ENCODE assay signal across 38 cellular contexts in the genomic region with DNA sequence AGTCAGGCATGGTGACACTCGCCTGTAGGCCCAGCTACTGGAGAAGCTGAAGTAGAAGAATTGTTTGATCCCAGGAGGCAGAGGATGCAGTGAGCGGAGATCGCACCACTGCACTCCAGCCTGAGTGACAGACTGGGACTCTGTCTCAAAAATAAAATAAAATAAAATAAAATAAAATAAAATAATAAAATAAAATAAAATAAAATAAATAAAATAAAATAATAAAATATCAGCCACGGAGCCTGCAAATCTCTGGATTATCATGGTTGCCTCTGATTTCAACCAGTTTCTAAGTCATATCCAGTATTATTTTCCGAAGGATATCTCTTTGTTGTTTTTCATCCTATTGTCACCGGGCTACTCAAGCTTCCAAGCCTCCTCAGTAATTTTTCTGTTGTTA.
"Had no signal": no experiment of that assay in that cellular context is flagged by ENCODE, and none has a peak within 500 bp of the region (broad histone marks: within the 10 kb centered on the region; RNA-seq: fewer than 3 reads in every experiment).

No MANE protein-coding gene starts in this region.

- H3K4me3 Mint-ChIP-seq: activated naive CD4-positive, alpha-beta T cell treated with anti-CD3 and anti-CD28 coated beads for 36 hours; activated naive CD4-positive, alpha-beta T cell treated with anti-CD3 and anti-CD28 coated beads, Interleukin-2, amount 10 ng/mL, durations not matched to agents 7 days and 5 days; activated naive CD4-positive, alpha-beta T cell treated with anti-CD3 and anti-CD28 coated beads, Interleukin-2, amount 50 U/mL, for 24 hours; activated naive CD8-positive, alpha-beta T cell; activated naive CD8-positive, alpha-beta T cell treated with anti-CD3 and anti-CD28 coated beads for 36 hours; activated naive CD8-positive, alpha-beta T cell treated with anti-CD3 and anti-CD28 coated beads, Interleukin-2, amount 10 ng/mL, durations not matched to agents 7 days and 5 days; activated naive CD8-positive, alpha-beta T cell treated with anti-CD3 and anti-CD28 coated beads, Interleukin-2, amount 50 U/mL, for 24 hours; activated T-cell treated with anti-CD3 and anti-CD28 coated beads, Interleukin-2, amount 50 U/mL, for 24 hours; activated T-cell treated with anti-CD3 and anti-CD28 coated beads, Interleukin-2, amount 50 U/mL, for 4 hours; activated T-cell treated with anti-CD3 and anti-CD28 coated beads, Interleukin-2, amount 50 U/mL, for 72 hours; activated T-helper 1 cell treated with anti-CD3 and anti-CD28 coated beads, Interleukin-12 subunit alpha, Interleukin-12 subunit beta, Interleukin-2, Interleukin-4 antibody, amounts not matched to agents 30 ng/mL and 10 ng/mL and 1 ng/mL, durations not matched to agents 14 hours and 24 hours and 36 hours; activated T-helper 17 cell treated with anti-CD3 and anti-CD28 coated beads, Interleukin-2, amount 50 U/mL, for 72 hours; brain; central memory CD8-positive, alpha-beta T cell had no signal

- H3K27me3 Mint-ChIP-seq: activated naive CD4-positive, alpha-beta T cell treated with anti-CD3 and anti-CD28 coated beads, Interleukin-2, amount 10 ng/mL, durations not matched to agents 7 days and 5 days; activated naive CD8-positive, alpha-beta T cell treated with anti-CD3 and anti-CD28 coated beads, Interleukin-2, amount 10 ng/mL, durations not matched to agents 7 days and 5 days; activated naive CD8-positive, alpha-beta T cell treated with anti-CD3 and anti-CD28 coated beads, Interleukin-2, amount 50 U/mL, for 24 hours; activated T-cell treated with anti-CD3 and anti-CD28 coated beads, Interleukin-2, amount 50 U/mL, for 24 hours; central memory CD8-positive, alpha-beta T cell had no signal

- H3K36me3 Mint-ChIP-seq: activated naive CD4-positive, alpha-beta T cell treated with anti-CD3 and anti-CD28 coated beads, Interleukin-2, amount 10 ng/mL, durations not matched to agents 7 days and 5 days; activated naive CD4-positive, alpha-beta T cell treated with anti-CD3 and anti-CD28 coated beads, Interleukin-2, amount 50 U/mL, for 24 hours; activated naive CD4-positive, alpha-beta T cell treated with anti-CD3 and anti-CD28 coated beads, Interleukin-2, amount 50 U/mL, for 72 hours; activated naive CD8-positive, alpha-beta T cell; activated naive CD8-positive, alpha-beta T cell treated with anti-CD3 and anti-CD28 coated beads for 36 hours; activated naive CD8-positive, alpha-beta T cell treated with anti-CD3 and anti-CD28 coated beads, Interleukin-2, amount 10 ng/mL, durations not matched to agents 7 days and 5 days; brain had no signal

- H3K27ac ChIP-seq: adrenal gland, ascending aorta, body of pancreas, brain microvascular endothelial cell, breast epithelium, cardiac muscle cell had no signal

- H3K4me3 ChIP-seq: adrenal gland, ascending aorta, body of pancreas, breast epithelium, cardiac muscle cell had no signal

- H3K4me1 ChIP-seq: adrenal gland, ascending aorta, breast epithelium had no signal

- ATAC-seq: activated naive CD4-positive, alpha-beta T cell treated with anti-CD3 and anti-CD28 coated beads, Interleukin-2, amount 50 U/mL, for 72 hours; activated naive CD8-positive, alpha-beta T cell treated with anti-CD3 and anti-CD28 coated beads, Interleukin-2, amount 50 U/mL, for 24 hours; activated T-cell treated with anti-CD3 and anti-CD28 coated beads, Interleukin-2, amount 50 U/mL, for 4 hours; activated T-cell treated with anti-CD3 and anti-CD28 coated beads, Interleukin-2, amount 50 U/mL, for 72 hours; activated T-helper 17 cell treated with anti-CD3 and anti-CD28 coated beads, Interleukin-2, amount 50 U/mL, for 72 hours; body of pancreas had no signal

- H3K9me3 ChIP-seq: adrenal gland, ascending aorta, body of pancreas, breast epithelium had no signal

- H3K36me3 ChIP-seq: adrenal gland, ascending aorta, brain microvascular endothelial cell, breast epithelium, cardiac muscle cell had no signal

- H3K27ac Mint-ChIP-seq: activated naive CD4-positive, alpha-beta T cell treated with anti-CD3 and anti-CD28 coated beads for 36 hours; activated naive CD4-positive, alpha-beta T cell treated with anti-CD3 and anti-CD28 coated beads, Interleukin-2, amount 10 ng/mL, durations not matched to agents 7 days and 5 days; activated naive CD4-positive, alpha-beta T cell treated with anti-CD3 and anti-CD28 coated beads, Interleukin-2, amount 50 U/mL, for 24 hours; activated naive CD4-positive, alpha-beta T cell treated with anti-CD3 and anti-CD28 coated beads, Interleukin-2, amount 50 U/mL, for 72 hours; activated naive CD8-positive, alpha-beta T cell; activated naive CD8-positive, alpha-beta T cell treated with anti-CD3 and anti-CD28 coated beads for 36 hours; activated naive CD8-positive, alpha-beta T cell treated with anti-CD3 and anti-CD28 coated beads, Interleukin-2, amount 10 ng/mL, durations not matched to agents 7 days and 5 days; activated naive CD8-positive, alpha-beta T cell treated with anti-CD3 and anti-CD28 coated beads, Interleukin-2, amount 50 U/mL, for 24 hours; activated T-cell treated with anti-CD3 and anti-CD28 coated beads, Interleukin-2, amount 50 U/mL, for 24 hours; activated T-cell treated with anti-CD3 and anti-CD28 coated beads, Interleukin-2, amount 50 U/mL, for 72 hours; activated T-helper 1 cell treated with anti-CD3 and anti-CD28 coated beads, Interleukin-12 subunit alpha, Interleukin-12 subunit beta, Interleukin-2, Interleukin-4 antibody, amounts not matched to agents 30 ng/mL and 10 ng/mL and 1 ng/mL, durations not matched to agents 14 hours and 24 hours and 36 hours; activated T-helper 17 cell treated with anti-CD3 and anti-CD28 coated beads, Interleukin-2, amount 50 U/mL, for 72 hours; activated T-helper 2 cell treated with anti-CD3 and anti-CD28 coated beads, Interferon-gamma antibody, Interleukin-2, Interleukin-4, amounts not matched to agents 10 μg/mL and 5 μg/mL and 100 μg/mL, durations not matched to agents 14 hours and 24 hours and 36 hours; brain had no signal

- DNase-seq: activated effector memory CD4-positive, alpha-beta T cell treated with anti-CD3 and anti-CD28 coated beads, Interleukin-2, amount 50 U/mL, for 16 hours; activated effector memory CD4-positive, alpha-beta T cell treated with Interleukin-2 at 50 U/mL for 16 hours; activated gamma-delta T cell; activated gamma-delta T cell treated with Interleukin-2 at 50 U/mL for 16 hours; activated naive CD4-positive, alpha-beta T cell; activated naive CD4-positive, alpha-beta T cell treated with anti-CD3 and anti-CD28 coated beads for 36 hours; activated naive CD4-positive, alpha-beta T cell treated with anti-CD3 and anti-CD28 coated beads, Interleukin-2, amount 10 ng/mL, durations not matched to agents 7 days and 5 days; activated naive CD4-positive, alpha-beta T cell treated with anti-CD3 and anti-CD28 coated beads, Interleukin-2, amount 50 U/mL, for 16 hours; activated naive CD4-positive, alpha-beta T cell treated with Interleukin-2 at 50 U/mL for 16 hours; activated naive CD8-positive, alpha-beta T cell treated with anti-CD3 and anti-CD28 coated beads for 36 hours; activated naive CD8-positive, alpha-beta T cell treated with anti-CD3 and anti-CD28 coated beads, Interleukin-2, amount 10 ng/mL, durations not matched to agents 7 days and 5 days; activated naive CD8-positive, alpha-beta T cell treated with anti-CD3 and anti-CD28 coated beads, Interleukin-2, amount 50 U/mL, for 24 hours; activated T-cell treated with anti-CD3 and anti-CD28 coated beads, Interleukin-2, amount 50 U/mL, for 1 hour; activated T-cell treated with anti-CD3 and anti-CD28 coated beads, Interleukin-2, amount 50 U/mL, for 24 hours; activated T-cell treated with anti-CD3 and anti-CD28 coated beads, Interleukin-2, amount 50 U/mL, for 4 hours; activated T-cell treated with anti-CD3 and anti-CD28 coated beads, Interleukin-2, amount 50 U/mL, for 48 hours; activated T-cell treated with anti-CD3 and anti-CD28 coated beads, Interleukin-2, amount 50 U/mL, for 72 hours; adrenal gland; amniotic stem cell; amygdala; anterior cingulate cortex; aorta; body of pancreas; brain microvascular endothelial cell; caudate nucleus; central memory CD4-positive, alpha-beta T cell; cerebellar nuclear complex had no signal

- H3K27me3 ChIP-seq: ascending aorta, body of pancreas, brain microvascular endothelial cell, breast epithelium had no signal

- H3K4me1 Mint-ChIP-seq: activated naive CD4-positive, alpha-beta T cell treated with anti-CD3 and anti-CD28 coated beads, Interleukin-2, amount 10 ng/mL, durations not matched to agents 7 days and 5 days; activated naive CD4-positive, alpha-beta T cell treated with anti-CD3 and anti-CD28 coated beads, Interleukin-2, amount 50 U/mL, for 24 hours; activated naive CD8-positive, alpha-beta T cell treated with anti-CD3 and anti-CD28 coated beads for 36 hours; activated naive CD8-positive, alpha-beta T cell treated with anti-CD3 and anti-CD28 coated beads, Interleukin-2, amount 10 ng/mL, durations not matched to agents 7 days and 5 days; activated naive CD8-positive, alpha-beta T cell treated with anti-CD3 and anti-CD28 coated beads, Interleukin-2, amount 50 U/mL, for 24 hours; activated T-helper 17 cell treated with anti-CD3 and anti-CD28 coated beads, Interleukin-2, amount 50 U/mL, for 72 hours; central memory CD8-positive, alpha-beta T cell had no signal

- H3K9me3 Mint-ChIP-seq: activated naive CD4-positive, alpha-beta T cell treated with anti-CD3 and anti-CD28 coated beads for 36 hours; activated naive CD4-positive, alpha-beta T cell treated with anti-CD3 and anti-CD28 coated beads, Interleukin-2, amount 10 ng/mL, durations not matched to agents 7 days and 5 days; activated naive CD4-positive, alpha-beta T cell treated with anti-CD3 and anti-CD28 coated beads, Interleukin-2, amount 50 U/mL, for 24 hours; activated naive CD4-positive, alpha-beta T cell treated with anti-CD3 and anti-CD28 coated beads, Interleukin-2, amount 50 U/mL, for 72 hours; activated naive CD8-positive, alpha-beta T cell treated with anti-CD3 and anti-CD28 coated beads for 36 hours; activated naive CD8-positive, alpha-beta T cell treated with anti-CD3 and anti-CD28 coated beads, Interleukin-2, amount 10 ng/mL, durations not matched to agents 7 days and 5 days; activated naive CD8-positive, alpha-beta T cell treated with anti-CD3 and anti-CD28 coated beads, Interleukin-2, amount 50 U/mL, for 24 hours; activated T-cell treated with anti-CD3 and anti-CD28 coated beads, Interleukin-2, amount 50 U/mL, for 24 hours; activated T-cell treated with anti-CD3 and anti-CD28 coated beads, Interleukin-2, amount 50 U/mL, for 4 hours; activated T-cell treated with anti-CD3 and anti-CD28 coated beads, Interleukin-2, amount 50 U/mL, for 72 hours; activated T-helper 1 cell treated with anti-CD3 and anti-CD28 coated beads, Interleukin-12 subunit alpha, Interleukin-12 subunit beta, Interleukin-2, Interleukin-4 antibody, amounts not matched to agents 30 ng/mL and 10 ng/mL and 1 ng/mL, durations not matched to agents 14 hours and 24 hours and 36 hours; activated T-helper 17 cell treated with anti-CD3 and anti-CD28 coated beads, Interleukin-2, amount 50 U/mL, for 72 hours; activated T-helper 2 cell treated with anti-CD3 and anti-CD28 coated beads, Interferon-gamma antibody, Interleukin-2, Interleukin-4, amounts not matched to agents 10 μg/mL and 5 μg/mL and 100 μg/mL, durations not matched to agents 14 hours and 24 hours and 36 hours; central memory CD8-positive, alpha-beta T cell had no signal
